In genomic region chr14:99554184-99554583, GRCh38 we compare ENCODE assay signal across 12 cellular contexts. TPM values are rescaled to one million over a fixed set of nuclear protein-coding genes. Genes with fewer than 3 reads are reported as not detected.
DNase-seq lines count a peak whose midpoint lies in the region; ATAC-seq, FAIRE-seq and TF ChIP-seq lines count a peak whose summit lies in the region.
"Had no signal": no experiment of that assay in that cellular context is flagged by ENCODE, and none has a peak within 500 bp of the region (broad histone marks: within the 10 kb centered on the region; RNA-seq: fewer than 3 reads in every experiment).

No MANE protein-coding gene starts in this region.

- H3K27ac ChIP-seq in H1 (ENCODE audit: low read depth, low read length) = no peak overlapping the region
- H3K27ac ChIP-seq in substantia nigra (ENCODE audit: low read depth, low read length, poor library complexity, severe bottlenecking) = peak overlapping the region; percentile 61
- H3K27ac ChIP-seq: ascending aorta, left lung had no signal

- no peaks in the 10 kb centered on the region for H3K9me3 Mint-ChIP-seq in mesothelial cell of epicardium
- H3K9me3 Mint-ChIP-seq: CD4-positive, CD25-positive, alpha-beta regulatory T cell; dendritic cell treated with granulocyte-macrophage colony-stimulating factor and Interleukin-4, amounts not matched to agents 40 ng/mL and 50 ng/mL, for 4 days had no signal

- no peaks in the 10 kb centered on the region for H3K9me3 ChIP-seq in H1 (ENCODE audit: insufficient read depth in 2 of 2, low read depth in 1 of 2, low read length in 1 of 2)
- H3K9me3 ChIP-seq: ascending aorta, left lung had no signal

- H2BK5ac ChIP-seq in H1 (ENCODE audit: low read depth, low read length) = no peak overlapping the region; the same call in 1 of the 2 replicates

- H3K79me2 ChIP-seq in H1 (ENCODE audit: control insufficient read depth in 1 of 2, insufficient read depth in 2 of 2, low read length in 2 of 2) = peaks cover 0 to 39% of the 10 kb centered on the region in 2 experiments; a peak in 2 of 4 replicates

- H4K8ac ChIP-seq in H1 (ENCODE audit: extremely low read depth, insufficient read depth, low read length) = peak overlapping the region; percentile 35; the same call in 1 of the 2 replicates

- H3K23ac ChIP-seq in H1 (ENCODE audit: insufficient read length) = no peak overlapping the region

- TF ChIP-seq POLR2A in H1 (IDR thresholded peaks at IDR 0.05; ENCODE audit: control extremely low read depth in 1 of 2, low read depth in 2 of 2, low read length in 2 of 2) = no peak

- TF ChIP-seq CTCF in H1 (IDR thresholded peaks at IDR 0.05; ENCODE audit: control extremely low read depth in 1 of 3, insufficient read depth in 1 of 3, low read depth in 1 of 3, low read length in 3 of 3) (no peak), mesothelial cell of epicardium (IDR thresholded peaks at IDR 0.05; ENCODE audit: unreplicated experiment) (no peak)

- DNase-seq in NCI-H1694 treated with DMSO at 0.1 percent for 48 hours (lab: John Stamatoyannopoulos, UW) (peak; percentile 76), H1 (ENCODE audit: low read depth in 1 of 2, low spot score in 2 of 2) (no peak), mesothelial cell of epicardium (ENCODE audit: low spot score in 2 of 2, unreplicated experiment in 2 of 2) (no peak), substantia nigra (lab: John Stamatoyannopoulos, UW) (peak in 37 of 49 donors; percentile 13 to 81 (median 50)), T1000 (lab: John Stamatoyannopoulos, UW) (no peak), T-helper 9 cell (no peak)
- DNase-seq: activated effector memory CD4-positive, alpha-beta T cell treated with Interleukin-2 at 50 U/mL for 16 hours; CD4-positive, CD25-positive, alpha-beta regulatory T cell; left lung had no signal

- peaks cover 5 to 20% of the 10 kb centered on the region in 2 experiments for H4K20me1 ChIP-seq in H1 (replicated peaks in 1 of 2; ENCODE audit: control insufficient read depth in 1 of 2, insufficient read depth in 2 of 2, low read length in 2 of 2)

- H3K4ac ChIP-seq in H1 (replicated peaks; ENCODE audit: insufficient read length, low read depth, low read length) = peak overlapping the region; percentile 47

- WGBS in H1 (ENCODE audit: extremely low coverage in 1 of 2, insufficient coverage in 1 of 2, insufficient read length in 1 of 2, insufficient replicate concordance in 2 of 2, low coverage in 1 of 2, low lambda C conversion rate in 2 of 2, missing lambda C conversion rate in 1 of 2), 2 experiments = 82% methylated on average over 12 of the region's 12 CpGs; no CpG with 5 or more reads in 1 of the 2 experiments

- no peak overlapping the region for H3K4me3 ChIP-seq in H1 (ENCODE audit: extremely low read depth in 1 of 4, insufficient read depth in 2 of 4, low read depth in 3 of 4, low read length in 4 of 4)
- H3K4me3 ChIP-seq: ascending aorta, left lung had no signal

- no peak overlapping the region for H3K18ac ChIP-seq in H1 (ENCODE audit: extremely low read depth, low read length)

- peaks cover 0 to 7% (median 5%) of the 10 kb centered on the region in 4 experiments; a peak in 5 of 7 replicates for H3K4me1 ChIP-seq in H1 (replicated peaks in 1 of 4; ENCODE audit: control insufficient read depth in 3 of 4, insufficient read depth in 4 of 4, low read length in 3 of 4)
- H3K4me1 ChIP-seq: ascending aorta had no signal

- no peak for TF ChIP-seq RAD21 in H1 (IDR thresholded peaks at IDR 0.05 in 1 of 2, conservative IDR thresholded peaks at IDR 0.05 in 1 of 2; ENCODE audit: low read depth in 2 of 2, low read length in 2 of 2)

- H2BK20ac ChIP-seq in H1 (ENCODE audit: low read length) = no peak overlapping the region

- H3K27ac Mint-ChIP-seq in mesothelial cell of epicardium = peak overlapping the region; percentile 17
- H3K27ac Mint-ChIP-seq: dendritic cell treated with granulocyte-macrophage colony-stimulating factor and Interleukin-4, amounts not matched to agents 40 ng/mL and 50 ng/mL, for 4 days had no signal

- TF ChIP-seq EP300 in H1 (IDR thresholded peaks at IDR 0.05; ENCODE audit: borderline replicate concordance in 1 of 2, low read depth in 2 of 2, low read length in 2 of 2) = no peak

- no peaks in the 10 kb centered on the region for H3K36me3 ChIP-seq in H1 (ENCODE audit: control insufficient read depth in 2 of 4, insufficient read depth in 4 of 4, low read length in 3 of 4)
- H3K36me3 ChIP-seq: ascending aorta, left lung had no signal

- peaks cover 29% of the 10 kb centered on the region for H3K4me1 Mint-ChIP-seq in mesothelial cell of epicardium

- H3K4me2 ChIP-seq in H1 (ENCODE audit: insufficient read depth in 1 of 2, low read depth in 2 of 2, low read length in 2 of 2) = no peak overlapping the region

- no peak overlapping the region for H3K56ac ChIP-seq in H1 (replicated peaks; ENCODE audit: insufficient read length, low read depth, low read length)

- peaks cover 2% of the 10 kb centered on the region; the same call in 1 of the 2 replicates for H3K23me2 ChIP-seq in H1 (ENCODE audit: low read depth, low read length)

- FAIRE-seq in H1 (lab: Jason Lieb, UNC) = no peak

- no peak overlapping the region; the same call in 1 of the 2 replicates for H2AK5ac ChIP-seq in H1 (ENCODE audit: low read depth, low read length)

- no peak overlapping the region for H2BK120ac ChIP-seq in H1 (replicated peaks; ENCODE audit: low read depth, low read length)

- H2AFZ ChIP-seq in H1 (ENCODE audit: low read length) = no peak overlapping the region

- H4K91ac ChIP-seq in H1 (replicated peaks; ENCODE audit: insufficient read length, low read length) = no peak overlapping the region

- CTCF ChIA-PET in H1 (lab: Charles Lee; ENCODE audit: partially characterized antibody) = interaction anchor here (1.0 to 3.7 kb wide), 4 partner anchors 12 to 76 kb away, joined by 4 to 19 read pairs (median 6); no protein-coding TSS in a partner anchor

- no peaks in the 10 kb centered on the region for H3K27me3 ChIP-seq in H1 (replicated peaks in 1 of 4; ENCODE audit: control insufficient read depth in 3 of 4, extremely low read depth in 1 of 4, insufficient read depth in 3 of 4, low read length in 3 of 4)
- H3K27me3 ChIP-seq: ascending aorta, left lung had no signal

- peaks cover 4% of the 10 kb centered on the region for H3K36me3 Mint-ChIP-seq in mesothelial cell of epicardium
- H3K36me3 Mint-ChIP-seq: CD4-positive, CD25-positive, alpha-beta regulatory T cell had no signal

- no peak overlapping the region for H3K14ac ChIP-seq in H1 (ENCODE audit: insufficient read length)

- no peak overlapping the region for H4K5ac ChIP-seq in H1 (ENCODE audit: insufficient read length, low read depth, low read length)

- no peak overlapping the region for H2BK15ac ChIP-seq in H1 (ENCODE audit: low read length)

- ATAC-seq in HG02938 (IDR thresholded peaks at IDR 0.05; ENCODE audit: unreplicated experiment) = no peak

- peaks cover 37% of the 10 kb centered on the region for H3K79me1 ChIP-seq in H1 (ENCODE audit: low read depth, low read length)

- no peak overlapping the region for H3K9ac ChIP-seq in H1 (replicated peaks in 1 of 4; ENCODE audit: extremely low read depth in 1 of 4, low read depth in 3 of 4, low read length in 3 of 4)

- no peak overlapping the region for H3K4me3 Mint-ChIP-seq in mesothelial cell of epicardium
- H3K4me3 Mint-ChIP-seq: CD4-positive, CD25-positive, alpha-beta regulatory T cell; dendritic cell treated with granulocyte-macrophage colony-stimulating factor and Interleukin-4, amounts not matched to agents 40 ng/mL and 50 ng/mL, for 4 days had no signal

- no peaks in the 10 kb centered on the region for H3K27me3 Mint-ChIP-seq in mesothelial cell of epicardium (ENCODE audit: low read depth)
- H3K27me3 Mint-ChIP-seq: dendritic cell treated with granulocyte-macrophage colony-stimulating factor and Interleukin-4, amounts not matched to agents 40 ng/mL and 50 ng/mL, for 4 days had no signal

- POLR2A ChIA-PET in H1 (lab: Charles Lee; ENCODE audit: partially characterized antibody) = interaction anchor here (1.1 kb wide), 1 partner anchor 9 kb away, joined by 5 read pairs; no protein-coding TSS in a partner anchor

- no peak overlapping the region for H2BK12ac ChIP-seq in H1 (ENCODE audit: low read depth, low read length)

TF ChIP-seq in H1, 55 proteins besides CTCF, POLR2A, EP300 and RAD21:
- no peak for TF ChIP-seq ASH2L (IDR thresholded peaks at IDR 0.05; ENCODE audit: low read length)
- TF ChIP-seq KDM5A (IDR thresholded peaks at IDR 0.05; ENCODE audit: low read length) = no peak
- TF ChIP-seq RFX5 (IDR thresholded peaks at IDR 0.05; ENCODE audit: borderline replicate concordance, low read depth, low read length) = no peak
- TF ChIP-seq CEBPB (IDR thresholded peaks at IDR 0.05; ENCODE audit: low read depth, low read length) = no peak
- no peak for TF ChIP-seq SRF (IDR thresholded peaks at IDR 0.05; ENCODE audit: low read depth, low read length)
- no peak for TF ChIP-seq TAF7 (optimal IDR thresholded peaks at IDR 0.05; ENCODE audit: borderline replicate concordance, low read depth, low read length)
- TF ChIP-seq JUND (IDR thresholded peaks at IDR 0.05; ENCODE audit: low read length) = no peak
- no peak for TF ChIP-seq POU5F1 (IDR thresholded peaks at IDR 0.05; ENCODE audit: low read depth, low read length)
- TF ChIP-seq SUZ12 (IDR thresholded peaks at IDR 0.05; ENCODE audit: low read length) = no peak
- TF ChIP-seq HDAC6 (IDR thresholded peaks at IDR 0.05; ENCODE audit: low read depth, low read length) = no peak
- no peak for TF ChIP-seq GABPA (IDR thresholded peaks at IDR 0.05; ENCODE audit: borderline replicate concordance, insufficient read depth, low read length)
- TF ChIP-seq SAP30 (IDR thresholded peaks at IDR 0.05; ENCODE audit: insufficient read depth, insufficient replicate concordance, low read length) = no peak
TF ChIP-seq in H1: peak in this region for 0.

RNA-seq across cellular contexts. Expression of gene CCDC85C, which starts 49.8 kb away (rescaled TPM):
- 35.8 and 38.6 TPM in 2 replicates for total RNA-seq in H1 (2021; fragmentation: NEBNext Ultra II Directional; extraction: Animal tissue kit (Norgen Biotek cat#: 25700))
- 16.8 and 26.4 TPM in 2 replicates for polyA plus RNA-seq in H1 (2011; rRNA removed)
- 18.1 TPM for polyA plus RNA-seq in H1 (2011; cell fraction: cytosol; rRNA removed)
- 31.7 TPM for polyA plus RNA-seq in H1 (2011; cell fraction: nucleus; rRNA removed)
- polyA plus RNA-seq in H1 (2012, experiment 1 of 2) = 18.2 to 30.0 TPM (median 25.2 TPM) in 4 replicates
- 32.9 TPM for polyA plus RNA-seq in H1 (2012, experiment 2 of 2)
- polyA plus RNA-seq in H1 (2013, experiment 1 of 2) = 15.1 TPM
- 15.5 TPM for polyA plus RNA-seq in H1 (2013, experiment 2 of 2)
- polyA minus RNA-seq in H1 (2011; rRNA and poly(A)+ RNA removed) = 22.2 and 22.8 TPM in 2 replicates
- 23.3 TPM for polyA minus RNA-seq in H1 (2011; cell fraction: cytosol; rRNA and poly(A)+ RNA removed)
- 19.6 TPM for polyA minus RNA-seq in H1 (2011; cell fraction: nucleus; rRNA and poly(A)+ RNA removed)
- total RNA-seq in mesothelial cell of epicardium = 82.2 to 85.2 TPM (median 82.3 TPM) in 3 replicates

Comparison
In these comparisons a context has a peak if more than half of its experiments do, and no peak if none do; other contexts are left out.
1. DNase-seq: peak in NCI-H1694 treated with DMSO at 0.1 percent for 48 hours (single experiment) and substantia nigra (37 of 49); none in H1 (0 of 2), mesothelial cell of epicardium (0 of 2), T1000 (single experiment) and T-helper 9 cell (single experiment).